Comparison of ENCODE assay signal across 8 cellular contexts in genomic region chr12:124608451-124608870, GRCh38. TPM values are rescaled to one million over a fixed set of nuclear protein-coding genes. Genes with fewer than 3 reads are reported as not detected.
DNase-seq lines count a peak whose midpoint lies in the region; ATAC-seq, FAIRE-seq and TF ChIP-seq lines count a peak whose summit lies in the region.

No MANE protein-coding gene starts in this region.

- H3K4me3 Mint-ChIP-seq in T-helper 17 cell, result peak overlapping the region; percentile 90
- peak overlapping the region; percentile 67 to 88 (median 84) for H3K4me3 Mint-ChIP-seq in naive thymus-derived CD8-positive, alpha-beta T cell

- no peaks in the 10 kb centered on the region for H3K36me3 Mint-ChIP-seq in T-helper 17 cell (ENCODE audit: low read depth)
- no peaks in the 10 kb centered on the region for H3K36me3 Mint-ChIP-seq in naive thymus-derived CD8-positive, alpha-beta T cell

- no peaks in the 10 kb centered on the region for H3K9me3 ChIP-seq in T-helper 17 cell (ENCODE audit: control insufficient read depth, low read length, poor library complexity, severe bottlenecking)

- peaks cover 0 to 5% (median 0%) of the 10 kb centered on the region in 9 donors for H3K9me3 Mint-ChIP-seq in naive thymus-derived CD8-positive, alpha-beta T cell

- peaks cover 23% of the 10 kb centered on the region for H3K4me1 Mint-ChIP-seq in T-helper 17 cell
- peaks cover 21 to 47% (median 35%) of the 10 kb centered on the region in 4 donors for H3K4me1 Mint-ChIP-seq in naive thymus-derived CD8-positive, alpha-beta T cell

- peak overlapping the region; percentile 61 for H3K27ac Mint-ChIP-seq in T-helper 17 cell
- peak overlapping the region; percentile 46 to 87 (median 79) for H3K27ac Mint-ChIP-seq in naive thymus-derived CD8-positive, alpha-beta T cell

- no peak for TF ChIP-seq CTCF in D721Med (IDR thresholded peaks at IDR 0.05; ENCODE audit: insufficient read depth, missing control alignments)

- H3K27me3 Mint-ChIP-seq in T-helper 17 cell, result no peaks in the 10 kb centered on the region
- H3K27me3 Mint-ChIP-seq in naive thymus-derived CD8-positive, alpha-beta T cell, result peaks cover 0 to 3% (median 0%) of the 10 kb centered on the region in 5 donors

- ATAC-seq in GM18517 (IDR thresholded peaks at IDR 0.05; ENCODE audit: unreplicated experiment) (peak; percentile 19), HG03095 (IDR thresholded peaks at IDR 0.05; ENCODE audit: unreplicated experiment) (peak; percentile 21), T-helper 17 cell (no peak)
- ATAC-seq in naive thymus-derived CD8-positive, alpha-beta T cell, result no peak

- DNase-seq in T-helper 17 cell (no peak), AML-193 (lab: John Stamatoyannopoulos, UW) (no peak), D721Med (ENCODE audit: insufficient read length, low spot score) (no peak), occipital lobe (lab: John Stamatoyannopoulos, UW) (no peak), NCI-H1105 treated with DMSO at 0.1 percent for 48 hours (lab: John Stamatoyannopoulos, UW) (no peak)
- DNase-seq in naive thymus-derived CD8-positive, alpha-beta T cell, result no peak

- no peak for FAIRE-seq in D721Med (lab: Jason Lieb, UNC)

- POLR2A ChIA-PET in naive thymus-derived CD8-positive, alpha-beta T cell (lab: Charles Lee), result interaction anchor here (0.7 to 1.6 kb wide), 3 partner anchors 38 to 42 kb away, joined by 3 to 7 read pairs (median 3); partner anchors contain the start of gene NCOR2

RNA-seq across cellular contexts. Expression of gene NCOR2, which starts 41.0 kb away (rescaled TPM):
- 100 to 1,000 TPM; 107 to 119 TPM for total RNA-seq in T-helper 17 cell
- 10 to 100 TPM; 86.3 to 86.7 TPM for total RNA-seq in naive thymus-derived CD8-positive, alpha-beta T cell
- 10 to 100 TPM in 1 of 3 donors, 1 to 10 TPM in 2; 2.3 to 18.7 (median 3.5) TPM for polyA plus RNA-seq in naive thymus-derived CD8-positive, alpha-beta T cell
- 12.8 TPM for total RNA-seq in occipital lobe

Comparison
In these comparisons a context has a peak if more than half of its experiments do, and no peak if none do; other contexts are left out.
1. ATAC-seq: peak in GM18517 (single experiment) and HG03095 (single experiment); none in T-helper 17 cell (single experiment) and naive thymus-derived CD8-positive, alpha-beta T cell (0 of 2).